1 cellular context compared by ENCODE assay signal in the genomic region with DNA sequence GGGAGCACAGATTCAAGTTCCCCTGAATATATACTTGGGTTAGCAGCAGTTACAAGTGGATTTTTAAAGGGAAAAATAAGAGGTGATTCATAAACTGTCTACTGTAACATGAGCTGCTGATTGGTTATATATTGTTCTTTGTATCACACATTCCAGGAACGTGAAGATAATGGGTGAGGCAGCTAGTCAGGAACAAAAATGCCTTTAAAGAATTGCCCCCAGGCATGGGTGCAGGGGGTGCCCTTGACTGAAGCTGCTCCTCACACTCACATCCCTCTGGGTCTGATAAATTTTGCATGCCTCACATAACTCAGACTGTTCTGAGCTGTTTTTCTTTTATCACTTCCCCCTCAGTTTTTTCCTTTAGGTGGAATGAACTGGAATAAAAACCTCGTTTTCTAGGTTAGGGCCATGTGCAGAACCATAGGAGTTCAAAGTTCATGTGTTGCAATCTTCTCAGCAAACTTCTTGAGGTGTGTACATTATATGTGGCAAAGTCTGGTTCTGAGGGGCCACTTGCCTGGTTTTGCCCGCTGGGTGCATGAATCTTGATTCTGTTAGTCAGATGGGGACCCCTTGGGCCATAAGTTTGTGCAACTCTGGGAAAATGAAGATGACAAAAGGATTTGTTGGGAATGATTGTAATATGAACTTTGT.
TF ChIP-seq lines count a peak whose summit lies in the region.

No MANE protein-coding gene starts in this region.

TF ChIP-seq in K562, 482 proteins besides CTCF, POLR2A, EP300 and RAD21:
- TF ChIP-seq, protein P1, sequence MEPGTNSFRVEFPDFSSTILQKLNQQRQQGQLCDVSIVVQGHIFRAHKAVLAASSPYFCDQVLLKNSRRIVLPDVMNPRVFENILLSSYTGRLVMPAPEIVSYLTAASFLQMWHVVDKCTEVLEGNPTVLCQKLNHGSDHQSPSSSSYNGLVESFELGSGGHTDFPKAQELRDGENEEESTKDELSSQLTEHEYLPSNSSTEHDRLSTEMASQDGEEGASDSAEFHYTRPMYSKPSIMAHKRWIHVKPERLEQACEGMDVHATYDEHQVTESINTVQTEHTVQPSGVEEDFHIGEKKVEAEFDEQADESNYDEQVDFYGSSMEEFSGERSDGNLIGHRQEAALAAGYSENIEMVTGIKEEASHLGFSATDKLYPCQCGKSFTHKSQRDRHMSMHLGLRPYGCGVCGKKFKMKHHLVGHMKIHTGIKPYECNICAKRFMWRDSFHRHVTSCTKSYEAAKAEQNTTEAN (CRISPR knock-in tag; IDR thresholded peaks at IDR 0.05) = no peak
- TF ChIP-seq SP1 (CRISPR knock-in tag; IDR thresholded peaks at IDR 0.05) = no peak
- TF ChIP-seq, protein P2, sequence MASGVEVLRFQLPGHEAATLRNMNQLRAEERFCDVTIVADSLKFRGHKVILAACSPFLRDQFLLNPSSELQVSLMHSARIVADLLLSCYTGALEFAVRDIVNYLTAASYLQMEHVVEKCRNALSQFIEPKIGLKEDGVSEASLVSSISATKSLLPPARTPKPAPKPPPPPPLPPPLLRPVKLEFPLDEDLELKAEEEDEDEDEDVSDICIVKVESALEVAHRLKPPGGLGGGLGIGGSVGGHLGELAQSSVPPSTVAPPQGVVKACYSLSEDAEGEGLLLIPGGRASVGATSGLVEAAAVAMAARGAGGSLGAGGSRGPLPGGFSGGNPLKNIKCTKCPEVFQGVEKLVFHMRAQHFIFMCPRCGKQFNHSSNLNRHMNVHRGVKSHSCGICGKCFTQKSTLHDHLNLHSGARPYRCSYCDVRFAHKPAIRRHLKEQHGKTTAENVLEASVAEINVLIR (CRISPR knock-in tag; IDR thresholded peaks at IDR 0.05) = no peak
- no peak for TF ChIP-seq ZNF384 (IDR thresholded peaks at IDR 0.05; ENCODE audit: low read depth, low read length)
- TF ChIP-seq DIDO1 (tag; IDR thresholded peaks at IDR 0.05; ENCODE audit: low read depth) = no peak
- TF ChIP-seq POLR2B (IDR thresholded peaks at IDR 0.05; ENCODE audit: low read depth, partially characterized antibody) = no peak
- no peak for TF ChIP-seq ZNF143 (CRISPR knock-in tag; IDR thresholded peaks at IDR 0.05)
- TF ChIP-seq, protein P3, sequence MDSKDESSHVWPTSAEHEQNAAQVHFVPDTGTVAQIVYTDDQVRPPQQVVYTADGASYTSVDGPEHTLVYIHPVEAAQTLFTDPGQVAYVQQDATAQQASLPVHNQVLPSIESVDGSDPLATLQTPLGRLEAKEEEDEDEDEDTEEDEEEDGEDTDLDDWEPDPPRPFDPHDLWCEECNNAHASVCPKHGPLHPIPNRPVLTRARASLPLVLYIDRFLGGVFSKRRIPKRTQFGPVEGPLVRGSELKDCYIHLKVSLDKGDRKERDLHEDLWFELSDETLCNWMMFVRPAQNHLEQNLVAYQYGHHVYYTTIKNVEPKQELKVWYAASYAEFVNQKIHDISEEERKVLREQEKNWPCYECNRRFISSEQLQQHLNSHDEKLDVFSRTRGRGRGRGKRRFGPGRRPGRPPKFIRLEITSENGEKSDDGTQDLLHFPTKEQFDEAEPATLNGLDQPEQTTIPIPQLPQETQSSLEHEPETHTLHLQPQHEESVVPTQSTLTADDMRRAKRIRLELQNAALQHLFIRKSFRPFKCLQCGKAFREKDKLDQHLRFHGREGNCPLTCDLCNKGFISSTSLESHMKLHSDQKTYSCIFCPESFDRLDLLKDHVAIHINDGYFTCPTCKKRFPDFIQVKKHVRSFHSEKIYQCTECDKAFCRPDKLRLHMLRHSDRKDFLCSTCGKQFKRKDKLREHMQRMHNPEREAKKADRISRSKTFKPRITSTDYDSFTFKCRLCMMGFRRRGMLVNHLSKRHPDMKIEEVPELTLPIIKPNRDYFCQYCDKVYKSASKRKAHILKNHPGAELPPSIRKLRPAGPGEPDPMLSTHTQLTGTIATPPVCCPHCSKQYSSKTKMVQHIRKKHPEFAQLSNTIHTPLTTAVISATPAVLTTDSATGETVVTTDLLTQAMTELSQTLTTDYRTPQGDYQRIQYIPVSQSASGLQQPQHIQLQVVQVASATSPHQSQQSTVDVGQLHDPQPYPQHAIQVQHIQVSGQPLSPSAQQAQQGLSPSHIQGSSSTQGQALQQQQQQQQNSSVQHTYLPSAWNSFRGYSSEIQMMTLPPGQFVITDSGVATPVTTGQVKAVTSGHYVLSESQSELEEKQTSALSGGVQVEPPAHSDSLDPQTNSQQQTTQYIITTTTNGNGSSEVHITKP (IDR thresholded peaks at IDR 0.05; ENCODE audit: partially characterized antibody) = peak; percentile 84
- no peak for TF ChIP-seq MTA2 (IDR thresholded peaks at IDR 0.05; ENCODE audit: low read depth)
- TF ChIP-seq NR2C2 (CRISPR knock-in tag; IDR thresholded peaks at IDR 0.05) = no peak
- TF ChIP-seq NR2C2 (tag; IDR thresholded peaks at IDR 0.05) = peak; percentile 29; the same call in 1 of the 2 replicates
- TF ChIP-seq NR2C1 (IDR thresholded peaks at IDR 0.05) = peak; percentile 49; the same call in 1 of the 2 replicates
- TF ChIP-seq NR2C1 (tag; IDR thresholded peaks at IDR 0.05) = peak; percentile 58
- TF ChIP-seq, protein P4, sequence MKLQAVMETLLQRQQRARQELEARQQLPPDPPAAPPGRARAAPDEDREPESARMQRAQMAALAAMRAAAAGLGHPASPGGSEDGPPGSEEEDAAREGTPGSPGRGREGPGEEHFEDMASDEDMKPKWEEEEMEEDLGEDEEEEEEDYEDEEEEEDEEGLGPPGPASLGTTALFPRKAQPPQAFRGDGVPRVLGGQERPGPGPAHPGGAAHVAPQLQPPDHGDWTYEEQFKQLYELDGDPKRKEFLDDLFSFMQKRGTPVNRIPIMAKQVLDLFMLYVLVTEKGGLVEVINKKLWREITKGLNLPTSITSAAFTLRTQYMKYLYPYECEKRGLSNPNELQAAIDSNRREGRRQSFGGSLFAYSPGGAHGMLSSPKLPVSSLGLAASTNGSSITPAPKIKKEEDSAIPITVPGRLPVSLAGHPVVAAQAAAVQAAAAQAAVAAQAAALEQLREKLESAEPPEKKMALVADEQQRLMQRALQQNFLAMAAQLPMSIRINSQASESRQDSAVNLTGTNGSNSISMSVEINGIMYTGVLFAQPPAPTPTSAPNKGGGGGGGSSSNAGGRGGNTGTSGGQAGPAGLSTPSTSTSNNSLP (IDR thresholded peaks at IDR 0.05; ENCODE audit: borderline replicate concordance, low read depth, low read length) = no peak
- no peak for TF ChIP-seq KLF10 (CRISPR knock-in tag; IDR thresholded peaks at IDR 0.05)
- TF ChIP-seq, protein P5, sequence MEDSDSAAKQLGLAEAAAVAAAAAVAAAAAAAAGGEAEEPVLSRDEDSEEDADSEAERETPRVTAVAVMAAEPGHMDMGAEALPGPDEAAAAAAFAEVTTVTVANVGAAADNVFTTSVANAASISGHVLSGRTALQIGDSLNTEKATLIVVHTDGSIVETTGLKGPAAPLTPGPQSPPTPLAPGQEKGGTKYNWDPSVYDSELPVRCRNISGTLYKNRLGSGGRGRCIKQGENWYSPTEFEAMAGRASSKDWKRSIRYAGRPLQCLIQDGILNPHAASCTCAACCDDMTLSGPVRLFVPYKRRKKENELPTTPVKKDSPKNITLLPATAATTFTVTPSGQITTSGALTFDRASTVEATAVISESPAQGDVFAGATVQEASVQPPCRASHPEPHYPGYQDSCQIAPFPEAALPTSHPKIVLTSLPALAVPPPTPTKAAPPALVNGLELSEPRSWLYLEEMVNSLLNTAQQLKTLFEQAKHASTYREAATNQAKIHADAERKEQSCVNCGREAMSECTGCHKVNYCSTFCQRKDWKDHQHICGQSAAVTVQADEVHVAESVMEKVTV (CRISPR knock-in tag; IDR thresholded peaks at IDR 0.05) = no peak
- no peak for TF ChIP-seq ZNF23 (CRISPR knock-in tag; IDR thresholded peaks at IDR 0.05)
